9 cellular contexts compared by ENCODE assay signal in genomic region chr5:52709171-52709925, GRCh38.
DNase-seq lines count a peak whose midpoint lies in the region; ATAC-seq, FAIRE-seq and TF ChIP-seq lines count a peak whose summit lies in the region.
"Had no signal": no experiment of that assay in that cellular context is flagged by ENCODE, and none has a peak within 500 bp of the region (broad histone marks: within the 10 kb centered on the region; RNA-seq: fewer than 3 reads in every experiment).

No MANE protein-coding gene starts in this region.

- no peaks in the 10 kb centered on the region for H4K20me1 ChIP-seq in OCI-LY7 (ENCODE audit: insufficient read depth, low read length)

- no peak for DNase-seq in A549 (ENCODE audit: low read depth in 1 of 2, low spot score in 1 of 2)
- peak; percentile 81 for DNase-seq in dermis blood vessel endothelial cell
- no peak for DNase-seq in transverse colon
- no peak for DNase-seq in OCI-LY7 (ENCODE audit: low spot score)
- no peak for DNase-seq in inferior parietal cortex (ENCODE audit: extremely low spot score)
- DNase-seq in endodermal cell, result no peak

- 45% methylated on average over 6 of the region's 6 CpGs for WGBS in A549 (ENCODE audit: missing lambda C conversion rate)
- 53% methylated on average over 5 to 6 of the region's 6 CpGs for WGBS in transverse colon (ENCODE audit: low coverage in 1 of 2), 2 donors
- 82 to 85% methylated on average over 2 to 6 of the region's 6 CpGs for WGBS in endodermal cell (ENCODE audit: insufficient coverage in 1 of 2, insufficient read length in 1 of 2), 2 experiments

- no peaks in the 10 kb centered on the region for H3K9me3 Mint-ChIP-seq in endodermal cell

- no peaks in the 10 kb centered on the region for H3K4me1 Mint-ChIP-seq in endodermal cell

- H3K4me1 ChIP-seq in A549 (no peaks in the 10 kb centered on the region), transverse colon (peaks cover 0 to 21% (median 12%) of the 10 kb centered on the region in 4 donors), OCI-LY7 (ENCODE audit: insufficient read depth, low read length, poor library complexity, severe bottlenecking) (no peaks in the 10 kb centered on the region), endodermal cell (ENCODE audit: control insufficient read depth, insufficient read depth, low read length) (peaks cover 6% of the 10 kb centered on the region)

- no peak overlapping the region for H3K27ac Mint-ChIP-seq in endodermal cell

- no peak overlapping the region for H3K9ac ChIP-seq in endodermal cell (ENCODE audit: extremely low read depth, low read length, poor library complexity, severe bottlenecking)

- H3K27me3 ChIP-seq in transverse colon, result no peaks in the 10 kb centered on the region
- no peaks in the 10 kb centered on the region for H3K27me3 ChIP-seq in endodermal cell (ENCODE audit: control insufficient read depth, insufficient read depth, low read length, poor library complexity, severe bottlenecking)

- TF ChIP-seq CTCF in A549 (IDR thresholded peaks at IDR 0.05) (no peak), transverse colon (IDR thresholded peaks at IDR 0.05) (no peak), OCI-LY7 (conservative IDR thresholded peaks at IDR 0.05; ENCODE audit: low read length) (no peak), endodermal cell (conservative IDR thresholded peaks at IDR 0.05) (no peak)

- H3K79me2 ChIP-seq in OCI-LY7 (ENCODE audit: insufficient read depth, low read depth, low read length), result no peaks in the 10 kb centered on the region

- H3K4me2 ChIP-seq in A549 (no peak overlapping the region), OCI-LY7 (ENCODE audit: low read length) (no peak overlapping the region)

- H3K36me3 ChIP-seq in transverse colon, result no peaks in the 10 kb centered on the region
- H3K36me3 ChIP-seq in OCI-LY7 (ENCODE audit: insufficient read depth, low read length), result no peaks in the 10 kb centered on the region
- H3K36me3 ChIP-seq in endodermal cell (ENCODE audit: control insufficient read depth, insufficient read depth, low read length), result no peaks in the 10 kb centered on the region

- BruUV-seq in OCI-LY7 (replicated peaks; lab: Mats Ljungman, UMichigan), result no TSS peak

- CTCF ChIA-PET in A549 (lab: Yijun Ruan, JAX) (no interaction called here), OCI-LY7 (lab: Charles Lee; ENCODE audit: unreplicated experiment) (no interaction called here)

- H2AFZ ChIP-seq in OCI-LY7 (ENCODE audit: low read length), result no peak overlapping the region

- no peak for ATAC-seq in A549
- ATAC-seq in GM19328 (IDR thresholded peaks at IDR 0.05; ENCODE audit: unreplicated experiment), result peak; percentile 63
- ATAC-seq in HG03520 (IDR thresholded peaks at IDR 0.05; ENCODE audit: unreplicated experiment), result peak; percentile 64
- ATAC-seq: naive thymus-derived CD4-positive, alpha-beta T cell had no signal

- POLR2A ChIA-PET in A549 (lab: Yijun Ruan, JAX), result no interaction called here
- POLR2A ChIA-PET in OCI-LY7 (lab: Charles Lee), result no interaction called here

- H3K4me3 Mint-ChIP-seq in endodermal cell, result no peak overlapping the region

- intact Hi-C loops in transverse colon (cut with DNase I; ENCODE audit: low total_unique reads), result no loop called here
- intact Hi-C loops in OCI-LY7 (cut with micrococcal nuclease; ENCODE audit: unreplicated experiment), result no loop called here

- TF ChIP-seq EP300 in A549 (IDR thresholded peaks at IDR 0.05) (no peak), transverse colon (IDR thresholded peaks at IDR 0.05; ENCODE audit: low read depth) (no peak)

- H3K9me3 ChIP-seq in A549 (no peaks in the 10 kb centered on the region), transverse colon (no peaks in the 10 kb centered on the region), OCI-LY7 (ENCODE audit: low read length) (no peaks in the 10 kb centered on the region), endodermal cell (ENCODE audit: control insufficient read depth, low read length) (no peaks in the 10 kb centered on the region)

- no peak for FAIRE-seq in A549 (lab: Jason Lieb, UNC)

- H3K36me3 Mint-ChIP-seq in endodermal cell (ENCODE audit: low read depth), result no peaks in the 10 kb centered on the region

- in situ Hi-C loops in transverse colon (cut with MboI; ENCODE audit: low pct_ligation_motif_present in 1 of 4, low pct_unique_long_range_greater_than_20kb in 1 of 4, low sequenced_read_pairs in 3 of 4), result no loop called here

- H3K9me2 ChIP-seq in OCI-LY7 (ENCODE audit: insufficient read depth, low read length), result no peaks in the 10 kb centered on the region

- H3K4me3 ChIP-seq in A549 (no peak overlapping the region), transverse colon (no peak overlapping the region), OCI-LY7 (ENCODE audit: low read depth, low read length, poor library complexity, severe bottlenecking) (no peak overlapping the region), endodermal cell (ENCODE audit: low read length) (no peak overlapping the region)

- no peak for TF ChIP-seq RAD21 in A549 (conservative IDR thresholded peaks at IDR 0.05 in 1 of 2, IDR thresholded peaks at IDR 0.05 in 1 of 2)

- TF ChIP-seq POLR2A in A549 (IDR thresholded peaks at IDR 0.05; ENCODE audit: low read length), result no peak
- TF ChIP-seq POLR2A in transverse colon (IDR thresholded peaks at IDR 0.05), result no peak

- no peak overlapping the region for H3K27ac ChIP-seq in A549
- peak overlapping the region in 3 of 4 donors; percentile 10 to 39 (median 38) for H3K27ac ChIP-seq in transverse colon
- H3K27ac ChIP-seq in OCI-LY7 (ENCODE audit: low read depth, low read length, poor library complexity, severe bottlenecking), result no peak overlapping the region
- H3K27ac ChIP-seq in endodermal cell (ENCODE audit: low read depth, low read length), result no peak overlapping the region

- no peaks in the 10 kb centered on the region for H3K27me3 Mint-ChIP-seq in endodermal cell (ENCODE audit: insufficient read depth)

TF ChIP-seq in A549, 52 proteins besides CTCF, POLR2A, EP300 and RAD21:
- TF ChIP-seq SREBF2 (IDR thresholded peaks at IDR 0.05) (no peak), FOSL2 (IDR thresholded peaks at IDR 0.05) (no peak), FOSL2 (CRISPR knock-in tag; IDR thresholded peaks at IDR 0.05) (no peak), NFE2L2 (conservative IDR thresholded peaks at IDR 0.05; ENCODE audit: low read length) (0 out of 2 replicates have a peak, but pooled peaks have one; percentile 6), REST (IDR thresholded peaks at IDR 0.05) (no peak)

Comparison
In these comparisons a context has a peak if more than half of its experiments do, and no peak if none do; other contexts are left out.
1. ATAC-seq: peak in GM19328 (single experiment) and HG03520 (single experiment); none in A549 (0 of 2).
2. H3K27ac ChIP-seq: peak in transverse colon (3 of 4); none in A549 (0 of 2), OCI-LY7 (single experiment) and endodermal cell (single experiment).